In the genomic region with DNA sequence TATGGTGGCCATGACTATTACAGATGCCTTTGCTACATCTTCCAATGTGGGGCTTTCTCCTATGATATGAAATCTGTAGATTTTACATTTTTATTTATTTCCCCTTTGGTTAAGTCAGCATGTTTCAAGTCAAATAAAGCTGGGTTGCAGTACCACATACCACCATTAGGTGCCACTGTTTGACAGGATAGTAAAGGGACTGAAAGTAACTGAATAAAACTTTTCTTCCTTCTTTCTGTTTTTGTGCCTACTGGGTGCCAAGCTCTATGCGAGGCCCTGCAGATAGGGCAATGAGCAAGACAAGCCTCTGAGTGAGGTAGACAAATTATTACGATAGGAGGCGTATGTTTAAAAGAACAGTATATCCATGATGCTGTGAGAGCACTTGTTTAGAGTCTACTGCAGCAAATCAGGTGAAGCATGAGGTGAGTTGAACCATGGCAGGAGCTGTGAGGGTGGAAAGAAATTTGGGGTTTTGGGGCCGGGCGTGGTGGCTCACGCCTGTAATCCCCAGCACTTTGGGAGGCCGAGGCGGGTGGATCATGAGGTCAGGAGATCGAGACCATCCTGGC, we compare ENCODE assay signal across 8 cellular contexts.
DNase-seq lines count a peak whose midpoint lies in the region; ATAC-seq, FAIRE-seq and TF ChIP-seq lines count a peak whose summit lies in the region.

No MANE protein-coding gene starts in this region.

- H4K20me1 ChIP-seq in keratinocyte (ENCODE audit: control insufficient read depth, extremely low read depth, insufficient read depth, low read length) = no peaks in the 10 kb centered on the region

- peaks cover 2% of the 10 kb centered on the region for H3K9me1 ChIP-seq in keratinocyte (ENCODE audit: control insufficient read depth, extremely low read depth, insufficient read depth, low read length)

- no peaks in the 10 kb centered on the region for H3K27me3 ChIP-seq in keratinocyte (ENCODE audit: control insufficient read depth, extremely low read depth, insufficient read depth, low read length)

- FAIRE-seq in keratinocyte (lab: Jason Lieb, UNC) = no peak

- TF ChIP-seq CTCF in C4-2B (conservative IDR thresholded peaks at IDR 0.05) = peak; percentile 84
- peak; percentile 52 for TF ChIP-seq CTCF in GM13977 (IDR thresholded peaks at IDR 0.05; ENCODE audit: extremely low read depth, insufficient read depth, missing control alignments)
- peak; percentile 61 for TF ChIP-seq CTCF in VCaP (conservative IDR thresholded peaks at IDR 0.05)
- TF ChIP-seq CTCF in keratinocyte (optimal IDR thresholded peaks at IDR 0.05 in 1 of 3, IDR thresholded peaks at IDR 0.05 in 1 of 3, conservative IDR thresholded peaks at IDR 0.05 in 1 of 3; ENCODE audit: extremely low read depth in 1 of 3, insufficient read depth in 2 of 3, low read length in 3 of 3) = peak; percentile 14 to 73 (median 68)

- no peak overlapping the region for H2AFZ ChIP-seq in keratinocyte (ENCODE audit: control insufficient read depth, low read length)

- dilution Hi-C loops in keratinocyte (cut with MboI; ENCODE audit: extremely low pct_ligation_motif_present, low sequenced_read_pairs) = no loop called here

- H3K79me2 ChIP-seq in keratinocyte (ENCODE audit: control insufficient read depth, insufficient read depth, low read length) = no peaks in the 10 kb centered on the region

- H3K9ac ChIP-seq in keratinocyte (ENCODE audit: control insufficient read depth, extremely low read depth, insufficient read depth, low read length) = no peak overlapping the region

- in situ Hi-C loops in GM13977 (cut with MboI; ENCODE audit: low pct_unique_long_range_greater_than_20kb, low sequenced_read_pairs, unreplicated experiment) = no loop called here

- no peak overlapping the region for H3K27ac ChIP-seq in C4-2B
- H3K27ac ChIP-seq in VCaP = no peak overlapping the region
- H3K27ac ChIP-seq in keratinocyte (ENCODE audit: control insufficient read depth, insufficient read depth, low read length) = no peak overlapping the region

- no peak for DNase-seq in GM13977 (ENCODE audit: low spot score)
- peak; percentile 21 for DNase-seq in keratinocyte (ENCODE audit: low read depth, low spot score)
- DNase-seq in NCI-H1436 (lab: John Stamatoyannopoulos, UW) = no peak
- no peak for DNase-seq in superior temporal gyrus (ENCODE audit: extremely low spot score)

- H3K4me2 ChIP-seq in keratinocyte (ENCODE audit: control insufficient read depth, extremely low read depth, insufficient read depth, low read depth, low read length) = no peak overlapping the region

- H3K4me3 ChIP-seq in keratinocyte (ENCODE audit: control insufficient read depth in 2 of 3, extremely low read depth in 1 of 3, insufficient read depth in 2 of 3, low read depth in 1 of 3, low read length in 3 of 3) = no peak overlapping the region

- no peaks in the 10 kb centered on the region for H3K9me3 ChIP-seq in keratinocyte (ENCODE audit: control insufficient read depth, low read depth, low read length)

- H3K4me1 ChIP-seq in keratinocyte (ENCODE audit: control insufficient read depth, extremely low read depth, insufficient read depth, low read length) = peaks cover 32% of the 10 kb centered on the region

- ATAC-seq in GM21528 (IDR thresholded peaks at IDR 0.05; ENCODE audit: low FRiP score, unreplicated experiment) (no peak), HG03354 (IDR thresholded peaks at IDR 0.05; ENCODE audit: poor library complexity, severe bottlenecking, unreplicated experiment) (no peak)

- H3K36me3 ChIP-seq in keratinocyte (ENCODE audit: control insufficient read depth in 2 of 2, extremely low read depth in 1 of 2, insufficient read depth in 2 of 2, low read length in 2 of 2) = no peaks in the 10 kb centered on the region
